Comparison of ENCODE assay signal across 8 cellular contexts in the genomic region with DNA sequence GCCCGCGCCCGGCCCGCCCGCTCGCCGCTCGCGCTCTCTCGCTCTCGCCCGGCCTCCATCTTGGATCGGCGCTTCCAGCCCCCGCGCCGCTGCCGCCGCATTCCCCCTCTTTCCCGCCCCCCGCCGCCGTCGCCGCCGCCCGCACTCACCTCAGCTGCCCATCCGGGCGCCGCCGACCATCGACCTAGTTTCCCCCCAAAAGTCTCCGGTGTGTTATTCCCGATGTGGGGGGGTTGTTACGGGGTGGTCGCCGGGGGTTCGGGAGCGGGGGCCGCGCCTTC. TPM values are rescaled to one million over a fixed set of nuclear protein-coding genes. Genes with fewer than 3 reads are reported as not detected.
A peak's percentile ranks its signal among the peaks of the same experiment; 100 is the strongest.
DNase-seq lines count a peak whose midpoint lies in the region; ATAC-seq and TF ChIP-seq lines count a peak whose summit lies in the region.

No MANE protein-coding gene starts in this region.

- peak overlapping the region; percentile 78 for H2AFZ ChIP-seq in DND-41 (ENCODE audit: low read depth, low read length)

- no peak for TF ChIP-seq CTCF in DND-41 (IDR thresholded peaks at IDR 0.05; ENCODE audit: borderline replicate concordance, extremely low read depth, low read length, poor library complexity, severe bottlenecking)

- H3K79me2 ChIP-seq in DND-41 (ENCODE audit: insufficient read depth, low read length): peaks cover 61% of the 10 kb centered on the region

- no peaks in the 10 kb centered on the region for H3K36me3 Mint-ChIP-seq in activated CD4-positive, alpha-beta memory T cell treated with anti-CD3 and anti-CD28 coated beads, Interleukin-2, amount 10 ng/mL, durations not matched to agents 7 days and 5 days (ENCODE audit: low read depth)

- H3K9me3 ChIP-seq in DND-41 (ENCODE audit: insufficient read depth, low read length, severe bottlenecking) (no peaks in the 10 kb centered on the region), skeletal muscle tissue (ENCODE audit: control insufficient read depth in 3 of 3, low read length in 3 of 3) (no peaks in the 10 kb centered on the region)

- H3K27ac ChIP-seq in DND-41 (ENCODE audit: low read length) (peak overlapping the region; percentile 92), skeletal muscle tissue (ENCODE audit: low read depth, low read length) (peak overlapping the region; percentile 94)

- peaks cover 3% of the 10 kb centered on the region; the same call in 1 of the 2 replicates for H4K20me1 ChIP-seq in DND-41 (ENCODE audit: insufficient read depth, low read length)

- ATAC-seq in DND-41 (ENCODE audit: insufficient read depth, low read depth): peak; percentile 36
- ATAC-seq in GM19463 (IDR thresholded peaks at IDR 0.05; ENCODE audit: unreplicated experiment): peak; percentile 11
- ATAC-seq in HG03521 (IDR thresholded peaks at IDR 0.05; ENCODE audit: unreplicated experiment): peak; percentile 14
- peak; percentile 52 for ATAC-seq in left ventricle myocardium superior

- DNase-seq in DND-41 (no peak), left ventricle myocardium superior (no peak), cerebellar nuclear complex (lab: John Stamatoyannopoulos, UW) (no peak)
- no peak for DNase-seq in activated CD4-positive, alpha-beta memory T cell treated with anti-CD3 and anti-CD28 coated beads, Interleukin-2, amount 10 ng/mL, durations not matched to agents 7 days and 5 days
- no peak for DNase-seq in stimulated activated naive CD4-positive, alpha-beta T cell treated with Interleukin-2 at 50 U/mL for 16 hours (lab: John Stamatoyannopoulos, UW)

- H3K9ac ChIP-seq in DND-41 (ENCODE audit: low read depth, low read length) (peak overlapping the region; percentile 92), skeletal muscle tissue (ENCODE audit: low read depth in 1 of 3, low read length in 3 of 3) (peak overlapping the region; percentile 64 to 80 (median 80))

- H3K27me3 Mint-ChIP-seq in activated CD4-positive, alpha-beta memory T cell treated with anti-CD3 and anti-CD28 coated beads, Interleukin-2, amount 10 ng/mL, durations not matched to agents 7 days and 5 days: no peaks in the 10 kb centered on the region

- H3K4me3 Mint-ChIP-seq in activated CD4-positive, alpha-beta memory T cell treated with anti-CD3 and anti-CD28 coated beads, Interleukin-2, amount 10 ng/mL, durations not matched to agents 7 days and 5 days: peak overlapping the region; percentile 83

- H3K27me3 ChIP-seq in DND-41 (ENCODE audit: insufficient read depth, low read length, poor library complexity) (no peaks in the 10 kb centered on the region), skeletal muscle tissue (ENCODE audit: control insufficient read depth in 3 of 3, insufficient read depth in 3 of 3, low read length in 3 of 3) (no peaks in the 10 kb centered on the region)

- H3K4me3 ChIP-seq in DND-41 (ENCODE audit: low read depth in 1 of 2, low read length in 2 of 2) (peak overlapping the region; percentile 69 to 87; a peak in 3 of 4 replicates), skeletal muscle tissue (ENCODE audit: low read length in 3 of 3) (peak overlapping the region; percentile 48 to 83 (median 82))

- H3K4me1 ChIP-seq in DND-41 (ENCODE audit: insufficient read depth, low read length) (peaks cover 45% of the 10 kb centered on the region), skeletal muscle tissue (ENCODE audit: control insufficient read depth in 3 of 3, insufficient read depth in 3 of 3, low read length in 3 of 3) (peaks cover 21 to 30% (median 22%) of the 10 kb centered on the region in 3 donors)

- H3K36me3 ChIP-seq in DND-41 (ENCODE audit: insufficient read depth, low read length) (no peaks in the 10 kb centered on the region; the same call in 1 of the 2 replicates), skeletal muscle tissue (ENCODE audit: control insufficient read depth in 3 of 3, insufficient read depth in 3 of 3, low read length in 3 of 3) (no peaks in the 10 kb centered on the region)

- intact Hi-C loops in left ventricle myocardium superior (cut with micrococcal nuclease): loop anchor here (5.0 kb wide), 1 partner anchor 260 kb away; no protein-coding TSS in a partner anchor

- peak overlapping the region; percentile 79 for H3K4me2 ChIP-seq in DND-41 (ENCODE audit: insufficient read depth, low read length)

- H3K27ac Mint-ChIP-seq in activated CD4-positive, alpha-beta memory T cell treated with anti-CD3 and anti-CD28 coated beads, Interleukin-2, amount 10 ng/mL, durations not matched to agents 7 days and 5 days: peak overlapping the region; percentile 93

- H3K4me1 Mint-ChIP-seq in activated CD4-positive, alpha-beta memory T cell treated with anti-CD3 and anti-CD28 coated beads, Interleukin-2, amount 10 ng/mL, durations not matched to agents 7 days and 5 days: peaks cover 45% of the 10 kb centered on the region

- POLR2A ChIA-PET in activated CD4-positive, alpha-beta memory T cell treated with anti-CD3 and anti-CD28 coated beads, Interleukin-2, amount 10 ng/mL, durations not matched to agents 7 days and 5 days (lab: Charles Lee): interaction anchor here (0.5 to 3.2 kb wide), 55 partner anchors 10 to 1801 kb away, joined by 3 to 132 read pairs (median 4); partner anchors contain the start of genes MSL2, NCK1 and PCCB

- H3K9me3 Mint-ChIP-seq in activated CD4-positive, alpha-beta memory T cell treated with anti-CD3 and anti-CD28 coated beads, Interleukin-2, amount 10 ng/mL, durations not matched to agents 7 days and 5 days: no peaks in the 10 kb centered on the region

- CTCF ChIA-PET in activated CD4-positive, alpha-beta memory T cell treated with anti-CD3 and anti-CD28 coated beads, Interleukin-2, amount 10 ng/mL, durations not matched to agents 7 days and 5 days (lab: Charles Lee): interaction anchor here (0.7 to 9.3 kb wide), 80 partner anchors 10 to 702 kb away, joined by 3 to 199 read pairs (median 4); partner anchors contain the start of genes MSL2, NCK1 and PCCB

RNA-seq across cellular contexts. Expression of gene STAG1, which starts 0.2 kb away (rescaled TPM):
- total RNA-seq in activated CD4-positive, alpha-beta memory T cell treated with anti-CD3 and anti-CD28 coated beads, Interleukin-2, amount 10 ng/mL, durations not matched to agents 7 days and 5 days: 10 to 100 TPM; 34.1 to 36.2 TPM
- 22.3 TPM for total RNA-seq in left ventricle myocardium superior
- total RNA-seq in skeletal muscle tissue: 68.4 TPM
